ENCODE assay signal across 26 cellular contexts in the genomic region with DNA sequence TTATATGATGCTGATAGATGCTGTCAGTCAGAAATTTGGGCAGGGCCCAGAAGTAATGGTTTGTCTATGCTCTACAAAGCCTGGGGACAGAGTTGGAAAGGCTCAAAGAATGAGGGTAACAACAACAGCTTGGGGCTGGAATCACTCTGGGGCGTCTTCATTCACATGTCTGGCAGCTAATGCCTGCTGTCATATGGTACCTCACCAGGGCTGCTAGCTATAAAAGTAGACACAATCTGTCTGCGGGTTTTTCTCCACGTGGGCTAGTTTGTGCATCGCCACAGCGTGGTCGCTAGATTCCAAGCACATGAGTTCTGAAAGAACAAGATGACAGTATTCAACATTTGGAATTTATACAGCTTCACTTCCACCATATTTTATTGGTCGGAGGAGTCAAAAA.
"Had no signal": no experiment of that assay in that cellular context is flagged by ENCODE, and none has a peak within 500 bp of the region (broad histone marks: within the 10 kb centered on the region; RNA-seq: fewer than 3 reads in every experiment).

No MANE protein-coding gene starts in this region.

- H3K36me3 ChIP-seq: esophagus squamous epithelium, gastrocnemius medialis, heart right ventricle, left lung, lower lobe of right lung had no signal

- H3K4me3 ChIP-seq: esophagus squamous epithelium, gastrocnemius medialis, heart right ventricle, left lung, lower lobe of right lung, mucosa of descending colon had no signal

- H3K27me3 ChIP-seq: esophagus squamous epithelium, gastrocnemius medialis, heart right ventricle, left lung had no signal

- FAIRE-seq: endometrium, islet of Langerhans, keratinocyte had no signal

- DNase-seq: cortex of kidney; effector CD8-positive, alpha-beta T cell; effector memory CD8-positive, alpha-beta T cell; endodermal cell; erythroblast; esophagus squamous epithelium; foreskin fibroblast; foreskin melanocyte; gastrocnemius medialis; glutamatergic neuron; head of caudate nucleus; heart right ventricle; hippocampal formation; left cardiac atrium; left lung; left ventricle myocardium superior; lower lobe of right lung; mesenchymal stem cell; mucosa of descending colon; naive B cell; natural killer cell had no signal

- H3K9me3 ChIP-seq: esophagus squamous epithelium, gastrocnemius medialis, lower lobe of right lung had no signal

- H3K27ac ChIP-seq: epithelial cell of prostate, esophagus squamous epithelium, gastrocnemius medialis, heart right ventricle, left lung, lower lobe of right lung had no signal

- ATAC-seq: effector memory CD8-positive, alpha-beta T cell; esophagus mucosa; gastrocnemius medialis; heart right ventricle; left cardiac atrium; left lung; left ventricle myocardium superior; lower lobe of right lung; mucosa of descending colon; natural killer cell had no signal

- H3K4me1 ChIP-seq: esophagus squamous epithelium, gastrocnemius medialis, heart right ventricle, left lung, lower lobe of right lung had no signal
